ENCODE assay signal across 2 cellular contexts in genomic region chr12:28017126-28017872, GRCh38.
TF ChIP-seq lines count a peak whose summit lies in the region.

No MANE protein-coding gene starts in this region.

TF ChIP-seq in SK-N-SH treated with all-trans-retinoic acid at 6 μM for 48 hours, 23 proteins besides CTCF, POLR2A, EP300 and RAD21 (continued from another document):
- no peak for TF ChIP-seq TCF4 (CRISPR knock-in tag; IDR thresholded peaks at IDR 0.05; ENCODE audit: borderline replicate concordance)
- no peak for TF ChIP-seq ZNF8 (CRISPR knock-in tag; IDR thresholded peaks at IDR 0.05)
- TF ChIP-seq CSRNP3 (CRISPR knock-in tag; IDR thresholded peaks at IDR 0.05): no peak
- TF ChIP-seq BACH2 (CRISPR knock-in tag; IDR thresholded peaks at IDR 0.05; ENCODE audit: borderline replicate concordance): no peak
- no peak for TF ChIP-seq TOX (CRISPR knock-in tag; IDR thresholded peaks at IDR 0.05; ENCODE audit: borderline replicate concordance)
- TF ChIP-seq CREB5 (CRISPR knock-in tag; IDR thresholded peaks at IDR 0.05; ENCODE audit: low read depth): no peak
- no peak for TF ChIP-seq PATZ1 (CRISPR knock-in tag; IDR thresholded peaks at IDR 0.05; ENCODE audit: borderline replicate concordance)
- TF ChIP-seq ZNF565 (CRISPR knock-in tag; conservative IDR thresholded peaks at IDR 0.05; ENCODE audit: low read depth): no peak

TF ChIP-seq in WTC11, 78 proteins besides CTCF, POLR2A, EP300 and RAD21 (continued from another document):
- no peak for TF ChIP-seq MLX (CRISPR knock-in tag; IDR thresholded peaks at IDR 0.05)
- no peak for TF ChIP-seq ZBTB21 (CRISPR knock-in tag; IDR thresholded peaks at IDR 0.05; ENCODE audit: borderline replicate concordance)
- no peak for TF ChIP-seq E2F4 (CRISPR knock-in tag; IDR thresholded peaks at IDR 0.05; ENCODE audit: borderline replicate concordance, low read depth)
- TF ChIP-seq OVOL2 (CRISPR knock-in tag; IDR thresholded peaks at IDR 0.05; ENCODE audit: borderline replicate concordance): no peak
- no peak for TF ChIP-seq TEAD1 (CRISPR knock-in tag; IDR thresholded peaks at IDR 0.05)
